In genomic region chr1:11134352-11135266, GRCh38 we compare ENCODE assay signal across 1 cellular context.
TF ChIP-seq lines count a peak whose summit lies in the region.

No MANE protein-coding gene starts in this region.

TF ChIP-seq in SK-N-SH, 30 proteins besides CTCF, POLR2A, EP300 and RAD21 (continued from another document):
- TF ChIP-seq MAX (IDR thresholded peaks at IDR 0.05; ENCODE audit: low read depth) (peak; percentile 80), NFIC (IDR thresholded peaks at IDR 0.05; ENCODE audit: borderline replicate concordance) (peak; percentile 80), USF1 (IDR thresholded peaks at IDR 0.05; ENCODE audit: borderline replicate concordance, low read depth) (no peak), ELF1 (IDR thresholded peaks at IDR 0.05) (no peak), CHD2 (IDR thresholded peaks at IDR 0.05; ENCODE audit: low read length, partially characterized antibody) (peak; percentile 54), FOXJ3 (CRISPR knock-in tag; IDR thresholded peaks at IDR 0.05) (peak; percentile 67; the same call in 1 of the 2 replicates), TAF1 (IDR thresholded peaks at IDR 0.05; ENCODE audit: borderline replicate concordance, low read depth, low read length) (no peak), RCOR1 (IDR thresholded peaks at IDR 0.05; ENCODE audit: low read length) (peak; percentile 74; the same call in 1 of the 2 replicates), TCF12 (IDR thresholded peaks at IDR 0.05) (peak; percentile 27; the same call in 1 of the 2 replicates), MXI1 (IDR thresholded peaks at IDR 0.05; ENCODE audit: low read depth, low read length) (peak; percentile 85), FOXM1 (IDR thresholded peaks at IDR 0.05; ENCODE audit: low read depth) (no peak), GATA2 (CRISPR knock-in tag; IDR thresholded peaks at IDR 0.05) (peak; percentile 67; the same call in 1 of the 2 replicates), POLR2AphosphoS5 (IDR thresholded peaks at IDR 0.05; ENCODE audit: low read depth, low read length) (no peak), GABPA (IDR thresholded peaks at IDR 0.05; ENCODE audit: low read depth) (no peak), RXRA (IDR thresholded peaks at IDR 0.05; ENCODE audit: borderline replicate concordance, low read depth) (no peak), REST (IDR thresholded peaks at IDR 0.05; ENCODE audit: low read depth, low read length) (no peak), TEAD4 (IDR thresholded peaks at IDR 0.05; ENCODE audit: borderline replicate concordance, insufficient read depth) (no peak), PBX3 (IDR thresholded peaks at IDR 0.05) (peak; percentile 28; the same call in 1 of the 2 replicates), SMC3 (IDR thresholded peaks at IDR 0.05; ENCODE audit: low read depth, low read length) (no peak), IRF3 (IDR thresholded peaks at IDR 0.05; ENCODE audit: low read depth, low read length) (no peak), RFX5 (IDR thresholded peaks at IDR 0.05; ENCODE audit: low read length) (no peak)
